25 cellular contexts compared by ENCODE assay signal in genomic region chr10:77562742-77563141, GRCh38.
"Had no signal": no experiment of that assay in that cellular context is flagged by ENCODE, and none has a peak within 500 bp of the region (broad histone marks: within the 10 kb centered on the region; RNA-seq: fewer than 3 reads in every experiment).

No MANE protein-coding gene starts in this region.

- H3K27me3 ChIP-seq: thyroid gland had no signal

- H3K4me3 Mint-ChIP-seq: activated B cell treated with CpG ODN at 0.5 μM for 24 hours; activated CD8-positive, alpha-beta T cell treated with anti-CD3 and anti-CD28 coated beads for 36 hours; activated naive CD8-positive, alpha-beta T cell treated with anti-CD3 and anti-CD28 coated beads, Interleukin-2, amount 10 ng/mL, durations not matched to agents 7 days and 5 days; activated T-cell treated with anti-CD3 and anti-CD28 coated beads, Interleukin-2, amount 50 U/mL, for 24 hours; brain; endodermal cell; immature natural killer cell; nephron progenitor cell; T-helper 2 cell treated with Interferon-gamma antibody and Interleukin-4, amounts not matched to agents 5 μg/mL and 100 μg/mL, for 36 hours had no signal

- H3K4me3 ChIP-seq: left ventricle myocardium inferior, thyroid gland had no signal

- H3K27ac Mint-ChIP-seq: activated B cell treated with CpG ODN at 0.5 μM for 24 hours; activated CD8-positive, alpha-beta T cell treated with anti-CD3 and anti-CD28 coated beads for 36 hours; activated naive CD8-positive, alpha-beta T cell treated with anti-CD3 and anti-CD28 coated beads, Interleukin-2, amount 10 ng/mL, durations not matched to agents 7 days and 5 days; activated T-cell treated with anti-CD3 and anti-CD28 coated beads, Interleukin-2, amount 50 U/mL, for 24 hours; activated T-helper 2 cell treated with anti-CD3 and anti-CD28 coated beads, Interferon-gamma antibody, Interleukin-2, Interleukin-4, amounts not matched to agents 10 μg/mL and 5 μg/mL and 100 μg/mL, durations not matched to agents 14 hours and 24 hours and 36 hours; brain; endodermal cell; immature natural killer cell; nephron progenitor cell; T-helper 2 cell treated with Interferon-gamma antibody and Interleukin-4, amounts not matched to agents 5 μg/mL and 100 μg/mL, for 36 hours had no signal

- DNase-seq: activated B cell treated with CpG ODN at 0.5 μM for 24 hours; activated CD4-positive, alpha-beta T cell treated with anti-CD3 and anti-CD28 coated beads for 48 hours; activated CD8-positive, alpha-beta T cell treated with anti-CD3 and anti-CD28 coated beads for 36 hours; activated naive CD4-positive, alpha-beta T cell treated with Interleukin-2 at 50 U/mL for 16 hours; activated naive CD8-positive, alpha-beta T cell treated with anti-CD3 and anti-CD28 coated beads, Interleukin-2, amount 10 ng/mL, durations not matched to agents 7 days and 5 days; activated T-cell treated with anti-CD3 and anti-CD28 coated beads, Interleukin-2, amount 50 U/mL, for 24 hours; amygdala; caudate nucleus; endodermal cell; head of caudate nucleus; immature natural killer cell; kidney glomerular epithelial cell; left ventricle myocardium inferior; mammary epithelial cell; midbrain; nephron progenitor cell; nucleus accumbens; stimulated activated CD8-positive, alpha-beta memory T cell treated with anti-CD3 and anti-CD28 coated beads, Interleukin-4, amount 100 ng/mL, for 48 hours; stimulated activated naive CD4-positive, alpha-beta T cell; thyroid gland had no signal

- ATAC-seq: activated CD8-positive, alpha-beta T cell treated with anti-CD3 and anti-CD28 coated beads for 36 hours; sciatic nerve had no signal

- H3K4me1 Mint-ChIP-seq: activated naive CD8-positive, alpha-beta T cell treated with anti-CD3 and anti-CD28 coated beads, Interleukin-2, amount 10 ng/mL, durations not matched to agents 7 days and 5 days; immature natural killer cell had no signal

- H3K9me3 ChIP-seq: left ventricle myocardium inferior, thyroid gland had no signal

- H3K9me3 Mint-ChIP-seq: activated B cell treated with CpG ODN at 0.5 μM for 24 hours; activated CD8-positive, alpha-beta T cell treated with anti-CD3 and anti-CD28 coated beads for 36 hours; activated naive CD8-positive, alpha-beta T cell treated with anti-CD3 and anti-CD28 coated beads, Interleukin-2, amount 10 ng/mL, durations not matched to agents 7 days and 5 days; activated T-cell treated with anti-CD3 and anti-CD28 coated beads, Interleukin-2, amount 50 U/mL, for 24 hours; activated T-helper 2 cell treated with anti-CD3 and anti-CD28 coated beads, Interferon-gamma antibody, Interleukin-2, Interleukin-4, amounts not matched to agents 10 μg/mL and 5 μg/mL and 100 μg/mL, durations not matched to agents 14 hours and 24 hours and 36 hours; brain; endodermal cell; immature natural killer cell; nephron progenitor cell; T-helper 2 cell treated with Interferon-gamma antibody and Interleukin-4, amounts not matched to agents 5 μg/mL and 100 μg/mL, for 36 hours had no signal

- H3K36me3 Mint-ChIP-seq: activated naive CD8-positive, alpha-beta T cell treated with anti-CD3 and anti-CD28 coated beads, Interleukin-2, amount 10 ng/mL, durations not matched to agents 7 days and 5 days; brain; immature natural killer cell had no signal

- H3K4me1 ChIP-seq: left ventricle myocardium inferior had no signal

- H3K36me3 ChIP-seq: left ventricle myocardium inferior, thyroid gland had no signal

- H3K27ac ChIP-seq: epithelial cell of prostate, left ventricle myocardium inferior, thyroid gland had no signal
